14 cellular contexts compared by ENCODE assay signal in the genomic region with DNA sequence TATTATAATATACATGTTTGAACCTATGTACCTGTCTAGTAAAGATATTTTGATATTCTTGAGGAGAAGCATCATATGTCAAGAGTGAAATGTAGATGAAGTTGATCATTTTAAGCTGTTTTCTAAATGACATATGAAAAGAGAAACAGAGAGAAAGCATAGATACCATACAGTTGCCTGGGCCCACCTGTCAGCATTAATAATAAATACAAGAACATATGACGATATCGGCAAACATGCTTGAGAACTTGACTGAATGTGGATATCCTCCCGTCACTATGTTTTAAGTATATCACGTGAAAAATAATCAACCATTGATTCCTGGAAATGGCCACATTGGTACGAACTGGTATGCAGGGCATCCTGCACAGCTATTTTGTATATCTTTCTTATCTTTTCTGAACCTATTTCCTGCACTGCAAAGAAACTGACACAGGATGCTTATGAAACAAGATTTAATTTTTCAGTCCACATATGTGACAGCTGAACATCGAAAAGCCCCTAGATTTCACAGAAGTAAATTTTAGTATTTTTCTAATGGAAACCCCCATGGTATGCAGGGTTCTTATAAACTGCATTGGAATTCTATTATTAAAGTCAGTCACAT. TPM values are rescaled to one million over a fixed set of nuclear protein-coding genes. Genes with fewer than 3 reads are reported as not detected.
DNase-seq lines count a peak whose midpoint lies in the region; ATAC-seq, FAIRE-seq and TF ChIP-seq lines count a peak whose summit lies in the region.
"Had no signal": no experiment of that assay in that cellular context is flagged by ENCODE, and none has a peak within 500 bp of the region (broad histone marks: within the 10 kb centered on the region; RNA-seq: fewer than 3 reads in every experiment).

No MANE protein-coding gene starts in this region.

- no peak for TF ChIP-seq EP300 in ovary (IDR thresholded peaks at IDR 0.05)

- no peak overlapping the region for H3K27ac ChIP-seq in small intestine (ENCODE audit: low read depth in 1 of 2, low read length in 1 of 2)
- H3K27ac ChIP-seq in ovary, result no peak overlapping the region

- intact Hi-C loops in ovary (cut with DNase I), result no loop called here

- TF ChIP-seq CTCF in GM10266 (IDR thresholded peaks at IDR 0.05; ENCODE audit: control insufficient read depth, insufficient read depth, low read depth, missing control alignments) (no peak), ovary (IDR thresholded peaks at IDR 0.05) (no peak)

- DNase-seq in GM10266 (ENCODE audit: extremely low spot score) (peak; percentile 10), NCI-H345 (lab: John Stamatoyannopoulos, UW) (no peak), H54 (ENCODE audit: insufficient read length, low spot score) (no peak), small intestine (no peak), ovary (no peak)
- DNase-seq: amniotic stem cell; left colon; NCI-H187 treated with DMSO at 0.1 percent for 48 hours; stimulated activated CD4-positive, alpha-beta T cell treated with anti-CD3 and anti-CD28 coated beads, Interleukin-12 subunit alpha, Interleukin-12 subunit beta, amount 100 ng/mL, for 4 hours had no signal

- H3K27ac Mint-ChIP-seq in activated T-helper 17 cell treated with anti-CD3 and anti-CD28 coated beads, Interleukin-2, amount 50 U/mL, for 72 hours, result peak overlapping the region; percentile 28

- H3K9me3 ChIP-seq in small intestine (ENCODE audit: control insufficient read depth, low read depth) (no peaks in the 10 kb centered on the region), ovary (no peaks in the 10 kb centered on the region)

- peaks cover 0 to 2% of the 10 kb centered on the region in 2 donors for H3K4me1 ChIP-seq in small intestine (ENCODE audit: control insufficient read depth in 2 of 2, insufficient read depth in 1 of 2, low read depth in 1 of 2, low read length in 1 of 2)
- H3K4me1 ChIP-seq in ovary (ENCODE audit: insufficient read depth), result no peaks in the 10 kb centered on the region

- H3K27me3 Mint-ChIP-seq in activated T-helper 17 cell treated with anti-CD3 and anti-CD28 coated beads, Interleukin-2, amount 50 U/mL, for 72 hours, result no peaks in the 10 kb centered on the region

- FAIRE-seq in H54 (lab: Jason Lieb, UNC) (no peak), small intestine (lab: Jason Lieb, UNC) (no peak)
- FAIRE-seq: frontal cortex had no signal

- ATAC-seq in GM19351 (IDR thresholded peaks at IDR 0.05; ENCODE audit: unreplicated experiment) (peak; percentile 24), HG03066 (IDR thresholded peaks at IDR 0.05; ENCODE audit: low read depth, unreplicated experiment) (peak; percentile 20)
- ATAC-seq in activated T-helper 17 cell treated with anti-CD3 and anti-CD28 coated beads, Interleukin-2, amount 50 U/mL, for 72 hours (replicated peaks), result no peak
- ATAC-seq: left colon had no signal

- no peaks in the 10 kb centered on the region for H3K36me3 Mint-ChIP-seq in activated T-helper 17 cell treated with anti-CD3 and anti-CD28 coated beads, Interleukin-2, amount 50 U/mL, for 72 hours (ENCODE audit: low read depth)

- H3K27me3 ChIP-seq in small intestine (ENCODE audit: control insufficient read depth in 2 of 2, insufficient read depth in 2 of 2, low read length in 2 of 2) (no peaks in the 10 kb centered on the region), ovary (no peaks in the 10 kb centered on the region)

- H3K4me1 Mint-ChIP-seq in activated T-helper 17 cell treated with anti-CD3 and anti-CD28 coated beads, Interleukin-2, amount 50 U/mL, for 72 hours, result peaks cover 33% of the 10 kb centered on the region

- peak overlapping the region; percentile 58 for H3K4me3 Mint-ChIP-seq in activated T-helper 17 cell treated with anti-CD3 and anti-CD28 coated beads, Interleukin-2, amount 50 U/mL, for 72 hours

- H3K36me3 ChIP-seq in small intestine (ENCODE audit: control insufficient read depth in 2 of 2, insufficient read depth in 2 of 2, low read length in 2 of 2), result no peaks in the 10 kb centered on the region
- no peaks in the 10 kb centered on the region for H3K36me3 ChIP-seq in ovary

- WGBS in small intestine, 3 donors, result 76 to 84% (median 80%) methylated on average over 6 of the region's 6 CpGs
- WGBS in ovary, 3 donors, result 87 to 88% (median 87%) methylated on average over 6 of the region's 6 CpGs

- TF ChIP-seq POLR2A in H54 (IDR thresholded peaks at IDR 0.05; ENCODE audit: low read depth, low read length) (no peak), ovary (IDR thresholded peaks at IDR 0.05) (no peak)

- H3K4me3 ChIP-seq in small intestine (ENCODE audit: low read depth in 1 of 2, low read length in 2 of 2) (no peak overlapping the region), ovary (no peak overlapping the region)

- no peaks in the 10 kb centered on the region for H3K9me3 Mint-ChIP-seq in activated T-helper 17 cell treated with anti-CD3 and anti-CD28 coated beads, Interleukin-2, amount 50 U/mL, for 72 hours

RNA-seq across cellular contexts. Expression of gene RGS1, which starts 22.9 kb away (rescaled TPM):
- 100 to 1,000 TPM in 1 of 2 donors, 10 to 100 TPM in 1; 64.7 to 151 TPM for total RNA-seq in activated T-helper 17 cell treated with anti-CD3 and anti-CD28 coated beads, Interleukin-2, amount 50 U/mL, for 72 hours
- polyA plus RNA-seq in small intestine (10 to 100 TPM in 2 of 3 donors, 1 to 10 TPM in 1; 3.4 to 24.3 (median 15.4) TPM), ovary (10 to 100 TPM in 1 of 2 donors, 1 to 10 TPM in 1; 8.7 to 11.8 TPM)
- 100 to 1,000 TPM in 1 of 7 donors, 10 to 100 TPM in 4, 1 to 10 TPM in 2; 7.5 to 129 (median 17.3) TPM for total RNA-seq in ovary
- polyA plus RNA-seq: BJ had no signal
